In the genomic region with DNA sequence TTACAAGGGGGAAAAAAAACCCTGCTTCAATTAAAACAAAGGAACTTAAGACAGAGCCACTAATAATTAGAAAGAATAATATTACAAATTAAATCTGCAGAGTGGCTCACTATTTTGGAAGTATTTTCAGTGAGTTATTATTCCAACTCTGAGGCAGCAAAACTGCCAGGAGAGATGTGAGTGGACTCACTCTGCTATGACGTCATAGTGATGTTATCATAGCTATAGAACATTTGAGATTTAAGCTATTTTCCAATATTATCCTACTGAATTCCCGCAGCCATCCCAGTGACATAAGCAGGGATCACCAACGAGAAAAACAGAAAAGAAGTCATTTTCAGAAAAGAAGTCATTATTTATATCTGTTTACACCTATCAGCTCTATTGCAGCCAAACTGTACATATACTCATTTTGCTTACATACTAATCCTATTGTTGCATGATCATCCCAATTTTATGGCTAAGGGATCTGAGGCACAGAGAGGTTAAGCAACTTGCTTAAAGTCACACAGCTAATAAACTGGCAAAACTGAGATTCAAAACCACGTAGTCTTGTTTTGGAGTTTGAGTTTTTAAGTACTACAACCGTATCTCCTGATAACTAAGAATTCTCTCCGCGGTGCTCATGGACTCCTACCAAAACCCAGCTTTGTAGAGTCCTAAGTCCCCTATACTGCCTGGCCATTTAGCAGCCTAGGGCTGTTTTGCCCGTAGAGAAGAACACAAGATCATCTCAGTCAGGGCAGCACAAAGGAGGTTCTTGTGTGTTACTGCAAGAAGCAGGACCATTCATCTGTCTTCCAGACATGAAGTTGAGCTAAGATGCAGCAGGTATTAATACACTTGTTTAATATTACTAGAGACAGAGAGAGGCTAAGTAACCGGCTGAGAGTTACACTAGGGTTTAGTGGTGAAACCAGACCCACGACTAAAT, we compare ENCODE assay signal across 1 cellular context.
TF ChIP-seq lines count a peak whose summit lies in the region.

No MANE protein-coding gene starts in this region.

TF ChIP-seq in H1, 55 proteins besides CTCF, POLR2A, EP300 and RAD21:
- peak; percentile 84; the same call in 1 of the 2 replicates for TF ChIP-seq KDM1A (IDR thresholded peaks at IDR 0.05; ENCODE audit: borderline replicate concordance, low read length)
- no peak for TF ChIP-seq SRF (IDR thresholded peaks at IDR 0.05; ENCODE audit: low read depth, low read length)
- TF ChIP-seq HDAC2 (IDR thresholded peaks at IDR 0.05; ENCODE audit: borderline replicate concordance in 1 of 2, low read depth in 2 of 2, low read length in 2 of 2): peak in 1 of 2 experiments; percentile 34; a peak in 1 of 4 replicates
- no peak for TF ChIP-seq GABPA (IDR thresholded peaks at IDR 0.05; ENCODE audit: borderline replicate concordance, insufficient read depth, low read length)
